Comparison of ENCODE assay signal across 22 cellular contexts in the genomic region with DNA sequence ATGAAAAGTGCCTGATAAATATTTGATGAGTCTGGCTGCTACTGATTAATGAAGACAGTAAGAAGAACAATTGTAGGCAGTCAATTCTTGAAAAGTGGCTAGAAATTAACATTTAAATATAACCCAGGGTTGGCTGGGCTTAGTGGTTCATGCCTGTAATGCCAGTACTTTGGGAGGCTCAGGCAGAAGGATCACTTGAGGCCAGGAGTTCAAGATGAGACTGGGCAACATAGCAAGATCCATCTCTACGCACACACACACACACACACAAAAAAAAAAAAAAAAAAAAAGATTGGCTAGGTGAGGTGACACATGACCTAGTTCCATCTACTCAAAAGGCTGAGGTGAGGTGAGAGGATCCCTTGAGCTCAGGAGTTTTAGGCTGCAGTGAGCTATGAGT. TPM values are rescaled to one million over a fixed set of nuclear protein-coding genes. Genes with fewer than 3 reads are reported as not detected.
A peak's percentile ranks its signal among the peaks of the same experiment; 100 is the strongest.
DNase-seq lines count a peak whose midpoint lies in the region; ATAC-seq and TF ChIP-seq lines count a peak whose summit lies in the region.
"Had no signal": no experiment of that assay in that cellular context is flagged by ENCODE, and none has a peak within 500 bp of the region (broad histone marks: within the 10 kb centered on the region; RNA-seq: fewer than 3 reads in every experiment).

No MANE protein-coding gene starts in this region.

- no peaks in the 10 kb centered on the region for H3K36me3 Mint-ChIP-seq in dendritic cell treated with granulocyte-macrophage colony-stimulating factor and Interleukin-4, amounts not matched to agents 40 ng/mL and 50 ng/mL, for 4 days (ENCODE audit: low read depth)
- H3K36me3 Mint-ChIP-seq: CD4-positive, CD25-positive, alpha-beta regulatory T cell; CD8-positive, alpha-beta T cell had no signal

- no peak for DNase-seq in Karpas-422
- DNase-seq in NCI-H1417 treated with DMSO at 0.1 percent for 48 hours (lab: John Stamatoyannopoulos, UW): no peak
- DNase-seq in MM.1S: no peak
- DNase-seq: C1 segment of cervical spinal cord; Caco-2; CD4-positive, CD25-positive, alpha-beta regulatory T cell; CD8-positive, alpha-beta T cell; DMS153; DND-41; EL; GDM1; H9 had no signal

- H4K20me1 ChIP-seq in Karpas-422 (ENCODE audit: insufficient read depth, low read depth, low read length) (no peaks in the 10 kb centered on the region), SU-DHL-6 (ENCODE audit: low read depth, low read length) (no peaks in the 10 kb centered on the region), MM.1S (ENCODE audit: insufficient read depth, low read length) (no peaks in the 10 kb centered on the region)

- H3K4me1 Mint-ChIP-seq in dendritic cell treated with granulocyte-macrophage colony-stimulating factor and Interleukin-4, amounts not matched to agents 40 ng/mL and 50 ng/mL, for 4 days (ENCODE audit: low read depth): peaks cover 45% of the 10 kb centered on the region

- H3K36me3 ChIP-seq in Karpas-422 (ENCODE audit: insufficient read depth, low read length): no peaks in the 10 kb centered on the region
- H3K36me3 ChIP-seq in SU-DHL-6 (ENCODE audit: low read length): no peaks in the 10 kb centered on the region
- H3K36me3 ChIP-seq in MM.1S (replicated peaks; ENCODE audit: insufficient read depth, low read length): no peaks in the 10 kb centered on the region

- H2AFZ ChIP-seq in Karpas-422 (ENCODE audit: low read length): 0 out of 2 replicates have a peak overlapping the region, but pooled peaks have one; percentile 27
- H2AFZ ChIP-seq in SU-DHL-6 (ENCODE audit: low read depth, low read length, severe bottlenecking): no peak overlapping the region
- no peak overlapping the region for H2AFZ ChIP-seq in MM.1S (ENCODE audit: low read length)

- TF ChIP-seq CTCF in SU-DHL-6 (IDR thresholded peaks at IDR 0.05; ENCODE audit: insufficient read depth, low read length, poor library complexity, severe bottlenecking) (no peak), MM.1S (IDR thresholded peaks at IDR 0.05; ENCODE audit: low read length) (no peak)

- peaks cover 13% of the 10 kb centered on the region for H3F3A ChIP-seq in SU-DHL-6 (ENCODE audit: insufficient read depth)
- H3F3A ChIP-seq in MM.1S (ENCODE audit: insufficient read depth, low read length): no peaks in the 10 kb centered on the region

- H3K27ac ChIP-seq in Karpas-422 (ENCODE audit: low read length) (peak overlapping the region; percentile 97), SU-DHL-6 (ENCODE audit: low read depth, low read length) (peak overlapping the region; percentile 91), MM.1S (ENCODE audit: low read length) (no peak overlapping the region)

- H3K4me1 ChIP-seq in Karpas-422 (ENCODE audit: low read length) (peaks cover 57% of the 10 kb centered on the region), MM.1S (ENCODE audit: low read length) (no peaks in the 10 kb centered on the region)

- intact Hi-C loops in dendritic cell treated with granulocyte-macrophage colony-stimulating factor and Interleukin-4, amounts not matched to agents 40 ng/mL and 50 ng/mL, for 4 days (cut with micrococcal nuclease): loop anchor here (2.0 kb wide), 1 partner anchor 39 kb away; no protein-coding TSS in a partner anchor

- H3K79me2 ChIP-seq in Karpas-422 (ENCODE audit: low read length): no peaks in the 10 kb centered on the region
- H3K79me2 ChIP-seq in SU-DHL-6 (ENCODE audit: insufficient read depth, low read length): no peaks in the 10 kb centered on the region
- H3K79me2 ChIP-seq in MM.1S (ENCODE audit: low read length): no peaks in the 10 kb centered on the region

- H3K4me3 Mint-ChIP-seq in dendritic cell treated with granulocyte-macrophage colony-stimulating factor and Interleukin-4, amounts not matched to agents 40 ng/mL and 50 ng/mL, for 4 days: no peak overlapping the region
- H3K4me3 Mint-ChIP-seq: CD4-positive, CD25-positive, alpha-beta regulatory T cell; CD8-positive, alpha-beta T cell; GM23338; H9 had no signal

- H3K4me2 ChIP-seq in Karpas-422 (ENCODE audit: low read depth, low read length, poor library complexity, severe bottlenecking) (peak overlapping the region; percentile 7), SU-DHL-6 (ENCODE audit: low read depth, low read length, poor library complexity, severe bottlenecking) (no peak overlapping the region), MM.1S (ENCODE audit: low read depth, low read length) (no peak overlapping the region)
- H3K4me2 ChIP-seq: GM23338 had no signal

- H3K27me3 ChIP-seq in Karpas-422 (ENCODE audit: low read length) (no peaks in the 10 kb centered on the region), SU-DHL-6 (ENCODE audit: low read length) (no peaks in the 10 kb centered on the region), MM.1S (replicated peaks; ENCODE audit: insufficient read depth, low read length) (no peaks in the 10 kb centered on the region)

- H3K9ac ChIP-seq in Karpas-422 (ENCODE audit: low read length) (no peak overlapping the region), SU-DHL-6 (ENCODE audit: low read length) (no peak overlapping the region), MM.1S (ENCODE audit: low read length) (no peak overlapping the region)

- H3K27me3 Mint-ChIP-seq in dendritic cell treated with granulocyte-macrophage colony-stimulating factor and Interleukin-4, amounts not matched to agents 40 ng/mL and 50 ng/mL, for 4 days: no peaks in the 10 kb centered on the region

- H3K4me3 ChIP-seq in Karpas-422 (ENCODE audit: low read length) (no peak overlapping the region), SU-DHL-6 (ENCODE audit: insufficient read depth, low read length, poor library complexity, severe bottlenecking) (no peak overlapping the region), MM.1S (ENCODE audit: low read length) (no peak overlapping the region)
- H3K4me3 ChIP-seq: GM12878, GM23338 had no signal

- H3K27ac Mint-ChIP-seq in dendritic cell treated with granulocyte-macrophage colony-stimulating factor and Interleukin-4, amounts not matched to agents 40 ng/mL and 50 ng/mL, for 4 days: peak overlapping the region; percentile 23
- H3K27ac Mint-ChIP-seq: CD4-positive, CD25-positive, alpha-beta regulatory T cell; CD8-positive, alpha-beta T cell; GM23338; H9 had no signal

- H3K9me2 ChIP-seq in Karpas-422 (replicated peaks; ENCODE audit: insufficient read depth, low read length) (no peaks in the 10 kb centered on the region), SU-DHL-6 (replicated peaks; ENCODE audit: insufficient read depth, low read length) (no peaks in the 10 kb centered on the region), MM.1S (replicated peaks; ENCODE audit: insufficient read depth, low read length) (no peaks in the 10 kb centered on the region)

- H3K9me3 Mint-ChIP-seq in dendritic cell treated with granulocyte-macrophage colony-stimulating factor and Interleukin-4, amounts not matched to agents 40 ng/mL and 50 ng/mL, for 4 days: no peaks in the 10 kb centered on the region
- H3K9me3 Mint-ChIP-seq: CD8-positive, alpha-beta T cell; GM23338; H9 had no signal

- ATAC-seq in GM21786 (IDR thresholded peaks at IDR 0.05; ENCODE audit: unreplicated experiment): no peak
- ATAC-seq in HG03460 (IDR thresholded peaks at IDR 0.05; ENCODE audit: unreplicated experiment): no peak
- ATAC-seq: CD8-positive, alpha-beta T cell; GM12878; GM23338; HCT116 had no signal

- no peaks in the 10 kb centered on the region for H3K9me3 ChIP-seq in Karpas-422 (ENCODE audit: low read length)
- no peaks in the 10 kb centered on the region for H3K9me3 ChIP-seq in SU-DHL-6 (ENCODE audit: insufficient read depth, low read length)
- no peaks in the 10 kb centered on the region for H3K9me3 ChIP-seq in MM.1S (replicated peaks; ENCODE audit: insufficient read depth, low read length)
- H3K9me3 ChIP-seq: Caco-2 had no signal

RNA-seq across cellular contexts. Expression of a gene that starts 7.9 kb away (rescaled TPM):
- not detected in 2 replicates for total RNA-seq in Karpas-422 (2014; rRNA removed; shearing (Covaris generic); ENCODE audit: low replicate concordance)
- total RNA-seq: A172; A673; CD4-positive, CD25-positive, alpha-beta regulatory T cell; CD8-positive, alpha-beta T cell; H4 had no signal
